5 cellular contexts compared by ENCODE assay signal in genomic region chr16:55791512-55791911, GRCh38. TPM values are rescaled to one million over a fixed set of nuclear protein-coding genes. Genes with fewer than 3 reads are reported as not detected.
"Had no signal": no experiment of that assay in that cellular context is flagged by ENCODE, and none has a peak within 500 bp of the region (broad histone marks: within the 10 kb centered on the region; RNA-seq: fewer than 3 reads in every experiment).

No MANE protein-coding gene starts in this region.

RNA-seq across cellular contexts. Expression of gene CES1, which starts 41.4 kb away (rescaled TPM):
- total RNA-seq: LHCN-M2, MCF 10A, OCI-LY7, RPMI7951, SJCRH30 had no signal
